25 cellular contexts compared by ENCODE assay signal in the genomic region with DNA sequence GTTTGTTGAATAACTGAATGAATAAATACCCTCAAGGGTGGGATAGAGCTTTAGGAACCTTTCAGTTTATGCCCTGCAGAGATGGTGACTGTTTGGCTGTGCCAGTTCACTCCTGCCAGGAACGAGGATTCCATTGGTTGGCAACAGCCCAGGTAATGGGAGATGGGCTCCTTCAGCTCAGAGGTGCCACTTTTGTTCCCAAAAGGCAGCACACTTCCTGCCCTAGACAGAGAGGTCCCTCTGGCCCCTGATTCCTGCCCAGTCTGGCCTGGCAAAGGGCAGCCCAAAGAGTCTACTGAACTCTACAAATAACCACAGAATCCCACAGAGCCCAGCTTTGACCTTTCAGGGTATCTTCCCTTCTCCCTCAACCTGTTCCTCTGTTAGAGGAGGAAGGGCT. TPM values are rescaled to one million over a fixed set of nuclear protein-coding genes. Genes with fewer than 3 reads are reported as not detected.
DNase-seq lines count a peak whose midpoint lies in the region; ATAC-seq and TF ChIP-seq lines count a peak whose summit lies in the region.
"Had no signal": no experiment of that assay in that cellular context is flagged by ENCODE, and none has a peak within 500 bp of the region (broad histone marks: within the 10 kb centered on the region; RNA-seq: fewer than 3 reads in every experiment).

No MANE protein-coding gene starts in this region.

- H3K9me3 ChIP-seq in mammary epithelial cell (replicated peaks; ENCODE audit: insufficient read depth, low read length), result no peaks in the 10 kb centered on the region
- H3K9me3 ChIP-seq in mucosa of descending colon, result no peaks in the 10 kb centered on the region
- H3K9me3 ChIP-seq in upper lobe of right lung, result no peaks in the 10 kb centered on the region
- H3K9me3 ChIP-seq: sigmoid colon had no signal

- H3K27me3 ChIP-seq in mammary epithelial cell (ENCODE audit: insufficient read depth, low read length) (peaks cover 3% of the 10 kb centered on the region), upper lobe of right lung (no peaks in the 10 kb centered on the region)
- H3K27me3 ChIP-seq: sigmoid colon had no signal

- H3K4me3 Mint-ChIP-seq in MCF 10A (ENCODE audit: unreplicated experiment), result no peak overlapping the region
- H3K4me3 Mint-ChIP-seq in activated CD4-positive, alpha-beta memory T cell treated with anti-CD3 and anti-CD28 coated beads for 36 hours, result no peak overlapping the region
- H3K4me3 Mint-ChIP-seq: activated B cell treated with CpG ODN at 0.5 μM for 24 hours; natural killer cell treated with Interleukin-12 subunit alpha and Interleukin-12 subunit beta and Interleukin-15 and Interleukin-18, amount 100 ng/mL, for 72 hours had no signal

- POLR2A ChIA-PET in MCF 10A (lab: Yijun Ruan, JAX), result no interaction called here
- POLR2A ChIA-PET in activated CD4-positive, alpha-beta memory T cell treated with anti-CD3 and anti-CD28 coated beads for 36 hours (lab: Charles Lee), result no interaction called here

- H3K27ac ChIP-seq in mammary epithelial cell (ENCODE audit: insufficient read depth, low read depth, low read length) (no peak overlapping the region), VCaP (peak overlapping the region; percentile 100), upper lobe of right lung (peak overlapping the region; percentile 85)
- H3K27ac ChIP-seq: brain microvascular endothelial cell, parathyroid adenoma, sigmoid colon had no signal

- WGBS in mammary epithelial cell (ENCODE audit: low coverage, missing lambda C conversion rate), result 0% methylated on average over 1 of the region's 1 CpG

- in situ Hi-C loops in mammary epithelial cell (cut with MboI; ENCODE audit: low sequenced_read_pairs in 2 of 2) (no loop called here), KBM-7 (cut with MboI; ENCODE audit: low pct_unique_long_range_greater_than_20kb, low sequenced_read_pairs) (no loop called here)

- H3K4me1 ChIP-seq in mammary epithelial cell (ENCODE audit: insufficient read depth, low read length), result no peaks in the 10 kb centered on the region
- H3K4me1 ChIP-seq in mucosa of descending colon (ENCODE audit: low read depth), result peaks cover 18% of the 10 kb centered on the region
- H3K4me1 ChIP-seq in upper lobe of right lung, result no peaks in the 10 kb centered on the region
- H3K4me1 ChIP-seq: parathyroid adenoma, sigmoid colon had no signal

- CTCF ChIA-PET in MCF 10A (lab: Yijun Ruan, JAX) (interaction anchor here (1.1 to 3.1 kb wide), 2 partner anchors 10 to 22 kb away, joined by 4 to 15 read pairs; no protein-coding TSS in a partner anchor), mammary epithelial cell (lab: Charles Lee; ENCODE audit: low non-redundant PET) (no interaction called here)
- CTCF ChIA-PET in activated CD4-positive, alpha-beta memory T cell treated with anti-CD3 and anti-CD28 coated beads for 36 hours (lab: Charles Lee), result no interaction called here

- H3K9ac ChIP-seq in mammary epithelial cell (ENCODE audit: insufficient read depth, low read length), result no peak overlapping the region
- H3K9ac ChIP-seq: parathyroid adenoma had no signal

- H3K4me3 ChIP-seq in mammary epithelial cell (replicated peaks in 1 of 3; ENCODE audit: insufficient read depth in 1 of 3, low read depth in 2 of 3, low read length in 3 of 3) (no peak overlapping the region), mucosa of descending colon (no peak overlapping the region), upper lobe of right lung (peak overlapping the region; percentile 42)
- H3K4me3 ChIP-seq: K562, sigmoid colon had no signal

- BruUV-seq in MCF 10A (replicated peaks; lab: Mats Ljungman, UMichigan), result no TSS peak
- no TSS peak for BruUV-seq in mammary epithelial cell (replicated peaks; lab: Mats Ljungman, UMichigan)

- dilution Hi-C loops in mammary epithelial cell (cut with HindIII; ENCODE audit: low sequenced_read_pairs), result no loop called here

- no peaks in the 10 kb centered on the region for H3K36me3 ChIP-seq in mammary epithelial cell (ENCODE audit: insufficient read depth, low read length)
- no peaks in the 10 kb centered on the region for H3K36me3 ChIP-seq in mucosa of descending colon (ENCODE audit: low read depth)
- H3K36me3 ChIP-seq in upper lobe of right lung, result no peaks in the 10 kb centered on the region
- H3K36me3 ChIP-seq: brain microvascular endothelial cell, sigmoid colon had no signal

- no peak overlapping the region for H2AFZ ChIP-seq in mammary epithelial cell (ENCODE audit: low read depth, low read length)
- H2AFZ ChIP-seq: parathyroid adenoma had no signal

- ATAC-seq in mucosa of descending colon (peak; percentile 9), upper lobe of right lung (peak; percentile 36), HG03442 (IDR thresholded peaks at IDR 0.05; ENCODE audit: unreplicated experiment) (no peak)
- ATAC-seq: natural killer cell treated with Interleukin-12 subunit alpha and Interleukin-12 subunit beta and Interleukin-15 and Interleukin-18, amount 100 ng/mL, for 72 hours had no signal

- no peak for TF ChIP-seq CTCF in MCF 10A (IDR thresholded peaks at IDR 0.05; ENCODE audit: unreplicated experiment)
- no peak for TF ChIP-seq CTCF in mammary epithelial cell (conservative IDR thresholded peaks at IDR 0.05 in 1 of 2, IDR thresholded peaks at IDR 0.05 in 1 of 2; ENCODE audit: extremely low read depth in 1 of 2, insufficient read depth in 1 of 2, low read depth in 1 of 2, low read length in 2 of 2)
- no peak for TF ChIP-seq CTCF in VCaP (conservative IDR thresholded peaks at IDR 0.05)
- no peak for TF ChIP-seq CTCF in mucosa of descending colon (IDR thresholded peaks at IDR 0.05)
- no peak for TF ChIP-seq CTCF in upper lobe of right lung (IDR thresholded peaks at IDR 0.05)

- no peaks in the 10 kb centered on the region for H3K79me2 ChIP-seq in mammary epithelial cell (ENCODE audit: insufficient read depth, low read length)
- H3K79me2 ChIP-seq: parathyroid adenoma had no signal

- H3K27me3 Mint-ChIP-seq in MCF 10A (ENCODE audit: insufficient read depth, unreplicated experiment), result no peaks in the 10 kb centered on the region
- peaks cover 12% of the 10 kb centered on the region for H3K27me3 Mint-ChIP-seq in activated CD4-positive, alpha-beta memory T cell treated with anti-CD3 and anti-CD28 coated beads for 36 hours

- DNase-seq in MCF 10A (ENCODE audit: unreplicated experiment) (peak; percentile 10), mammary epithelial cell (no peak), mucosa of descending colon (peak in 2 of 3 donors; percentile 60 to 72), upper lobe of right lung (no peak), KBM-7 (no peak)
- no peak for DNase-seq in activated CD4-positive, alpha-beta memory T cell treated with anti-CD3 and anti-CD28 coated beads for 36 hours
- DNase-seq: activated B cell treated with CpG ODN at 0.5 μM for 24 hours; activated CD4-positive, alpha-beta T cell treated with anti-CD3 and anti-CD28 coated beads, Interleukin-2, amount 50 U/mL, for 4 hours; activated effector memory CD4-positive, alpha-beta T cell treated with Interleukin-2 at 50 U/mL for 16 hours; brain microvascular endothelial cell; GF-D8; glutamatergic neuron; HCEC 1CT; kidney glomerular epithelial cell; NCI-H187; NCI-H524 treated with DMSO at 0.1 percent for 48 hours; sigmoid colon; T-helper 9 cell had no signal

- H4K20me1 ChIP-seq in mammary epithelial cell (ENCODE audit: insufficient read depth, low read length), result no peaks in the 10 kb centered on the region

- intact Hi-C loops in MCF 10A (cut with micrococcal nuclease), result no loop called here
- intact Hi-C loops in mammary epithelial cell (cut with micrococcal nuclease), result no loop called here
- intact Hi-C loops in mucosa of descending colon (cut with DNase I, micrococcal nuclease), result no loop called here
- intact Hi-C loops in upper lobe of right lung (cut with DNase I), result no loop called here
- intact Hi-C loops in activated CD4-positive, alpha-beta memory T cell treated with anti-CD3 and anti-CD28 coated beads for 36 hours (cut with micrococcal nuclease), result no loop called here

- H3K27ac Mint-ChIP-seq in MCF 10A (ENCODE audit: low read depth, unreplicated experiment), result no peak overlapping the region
- no peak overlapping the region for H3K27ac Mint-ChIP-seq in activated CD4-positive, alpha-beta memory T cell treated with anti-CD3 and anti-CD28 coated beads for 36 hours
- H3K27ac Mint-ChIP-seq: activated B cell treated with CpG ODN at 0.5 μM for 24 hours; natural killer cell treated with Interleukin-12 subunit alpha and Interleukin-12 subunit beta and Interleukin-15 and Interleukin-18, amount 100 ng/mL, for 72 hours had no signal

- H3K36me3 Mint-ChIP-seq in MCF 10A (ENCODE audit: insufficient read depth, unreplicated experiment), result no peaks in the 10 kb centered on the region
- H3K36me3 Mint-ChIP-seq in activated CD4-positive, alpha-beta memory T cell treated with anti-CD3 and anti-CD28 coated beads for 36 hours, result no peaks in the 10 kb centered on the region
- H3K36me3 Mint-ChIP-seq: natural killer cell treated with Interleukin-12 subunit alpha and Interleukin-12 subunit beta and Interleukin-15 and Interleukin-18, amount 100 ng/mL, for 72 hours had no signal

- no peaks in the 10 kb centered on the region for H3K9me3 Mint-ChIP-seq in MCF 10A (ENCODE audit: unreplicated experiment)
- H3K9me3 Mint-ChIP-seq in activated CD4-positive, alpha-beta memory T cell treated with anti-CD3 and anti-CD28 coated beads for 36 hours, result no peaks in the 10 kb centered on the region
- H3K9me3 Mint-ChIP-seq: activated B cell treated with CpG ODN at 0.5 μM for 24 hours; natural killer cell treated with Interleukin-12 subunit alpha and Interleukin-12 subunit beta and Interleukin-15 and Interleukin-18, amount 100 ng/mL, for 72 hours had no signal

- no peaks in the 10 kb centered on the region for H3K4me1 Mint-ChIP-seq in MCF 10A (ENCODE audit: insufficient read depth, unreplicated experiment)
- H3K4me1 Mint-ChIP-seq in activated CD4-positive, alpha-beta memory T cell treated with anti-CD3 and anti-CD28 coated beads for 36 hours (ENCODE audit: low read depth), result no peaks in the 10 kb centered on the region
- H3K4me1 Mint-ChIP-seq: activated B cell treated with CpG ODN at 0.5 μM for 24 hours had no signal

- no peak overlapping the region for H3K4me2 ChIP-seq in mammary epithelial cell (ENCODE audit: insufficient read depth, low read depth, low read length)

RNA-seq across cellular contexts. Expression of a gene that starts 1.6 kb away (rescaled TPM):
- total RNA-seq in MCF 10A (2022), result not detected in 2 replicates
- not detected for total RNA-seq in mammary epithelial cell
- polyA plus RNA-seq in mammary epithelial cell, result not detected
- polyA minus RNA-seq in mammary epithelial cell, result not detected
- total RNA-seq in mucosa of descending colon, result 10 to 100 TPM; 20.4 to 69.4 (median 42.9) TPM
- 27.6 TPM for total RNA-seq in upper lobe of right lung
- not detected for total RNA-seq in activated CD4-positive, alpha-beta memory T cell treated with anti-CD3 and anti-CD28 coated beads for 36 hours
- total RNA-seq: activated B cell treated with CpG ODN at 0.5 μM for 24 hours; K562; mesenteric fat pad; natural killer cell treated with Interleukin-12 subunit alpha and Interleukin-12 subunit beta and Interleukin-15 and Interleukin-18, amount 100 ng/mL, for 72 hours; sigmoid colon had no signal
- polyA plus RNA-seq: fibroblast of lung, K562 had no signal

RNA-seq across cellular contexts. Expression of a gene that starts 49.9 kb away (rescaled TPM):
- 349 TPM in 2 replicates for total RNA-seq in MCF 10A (2022)
- total RNA-seq in mammary epithelial cell, result 100 to 1,000 TPM; 337 to 532 TPM
- 760 TPM for polyA plus RNA-seq in mammary epithelial cell
- polyA minus RNA-seq in mammary epithelial cell, result 135 TPM
- 100 to 1,000 TPM; 228 to 441 (median 422) TPM for total RNA-seq in mucosa of descending colon
- 178 TPM for total RNA-seq in upper lobe of right lung
- 100 to 1,000 TPM; 554 to 573 TPM for total RNA-seq in activated CD4-positive, alpha-beta memory T cell treated with anti-CD3 and anti-CD28 coated beads for 36 hours

Comparison
In these comparisons a context has a peak if more than half of its experiments do, and no peak if none do; other contexts are left out.
1. DNase-seq: peak in MCF 10A (single experiment) and mucosa of descending colon (2 of 3); none in mammary epithelial cell (single experiment), upper lobe of right lung (single experiment), activated CD4-positive, alpha-beta memory T cell treated with anti-CD3 and anti-CD28 coated beads for 36 hours (single experiment) and KBM-7 (single experiment).
2. RNA of a gene that starts 1.6 kb away (total RNA-seq): 20.4 to 69.4 TPM in mucosa of descending colon and 27.6 TPM in upper lobe of right lung (single experiment); not detected in MCF 10A, not detected in activated CD4-positive, alpha-beta memory T cell treated with anti-CD3 and anti-CD28 coated beads for 36 hours and not detected in mammary epithelial cell; every median in the first group is over 10 times any median in the second.